ENCODE assay signal across 27 cellular contexts in genomic region chrX:110053453-110053852, GRCh38.
"Had no signal": no experiment of that assay in that cellular context is flagged by ENCODE, and none has a peak within 500 bp of the region (broad histone marks: within the 10 kb centered on the region; RNA-seq: fewer than 3 reads in every experiment).

No MANE protein-coding gene starts in this region.

- H3K36me3 ChIP-seq: suprapubic skin, thoracic aorta, thyroid gland, tibial artery, tibial nerve, transverse colon, upper lobe of right lung, uterus, vagina had no signal

- H3K9me3 ChIP-seq: stomach, suprapubic skin, testis, thoracic aorta, thyroid gland, tibial artery, tibial nerve, transverse colon, upper lobe of left lung, upper lobe of right lung, uterus, vagina had no signal

- ATAC-seq: stimulated activated effector memory CD8-positive, alpha-beta T cell treated with anti-CD3 and anti-CD28 coated beads, Interleukin-12 subunit alpha, Interleukin-12 subunit beta, amount 100 ng/mL, for 72 hours; stimulated activated memory B cell treated with anti-CD40 and anti-IgM and Interleukin-4, amounts not matched to agents 10 μg/mL and 1 μg/mL and 100 μg/mL, for 72 hours; stimulated activated naive B cell treated with anti-CD40 and anti-IgM and Interleukin-4, amounts not matched to agents 10 μg/mL and 1 μg/mL and 100 μg/mL, for 72 hours; stimulated activated naive CD8-positive, alpha-beta T cell treated with anti-CD3 and anti-CD28 coated beads, Interleukin-15, amount 100 ng/mL, for 72 hours; stimulated activated naive CD8-positive, alpha-beta T cell treated with anti-CD3 and anti-CD28 coated beads, Interleukin-15, Interleukin-2, amounts not matched to agents 100 U/mL and 50 U/mL, for 24 hours; upper lobe of right lung had no signal

- DNase-seq: stimulated activated CD4-positive, alpha-beta T cell treated with anti-CD3 and anti-CD28 coated beads, Interleukin-2, amount 100 ng/mL, for 48 hours; stimulated activated CD4-positive, alpha-beta T cell treated with anti-CD3 and anti-CD28 coated beads, Interleukin-4, amount 100 ng/mL, for 1 hour; stimulated activated CD4-positive, alpha-beta T cell treated with anti-CD3 and anti-CD28 coated beads, Interleukin-4, amount 100 ng/mL, for 24 hours; stimulated activated CD4-positive, alpha-beta T cell treated with anti-CD3 and anti-CD28 coated beads, Interleukin-4, amount 100 ng/mL, for 4 hours; stimulated activated CD8-positive, alpha-beta memory T cell treated with anti-CD3 and anti-CD28 coated beads, Interleukin-4, amount 100 ng/mL, for 48 hours; stimulated activated naive B cell treated with anti-CD40 and anti-IgM and Interleukin-4, amounts not matched to agents 10 μg/mL and 1 μg/mL and 100 μg/mL, for 72 hours; stimulated activated naive CD4-positive, alpha-beta T cell; stimulated activated naive CD4-positive, alpha-beta T cell treated with Interleukin-2 at 50 U/mL for 16 hours; stimulated activated naive CD8-positive, alpha-beta T cell treated with anti-CD3 and anti-CD28 coated beads, Interleukin-15, amount 100 ng/mL, for 72 hours; stimulated activated naive CD8-positive, alpha-beta T cell treated with anti-CD3 and anti-CD28 coated beads, Interleukin-15, Interleukin-2, amounts not matched to agents 100 U/mL and 50 U/mL, for 24 hours; stomach; substantia nigra; testis; thyroid gland; tibial artery; transverse colon; trophoblast cell; upper lobe of left lung; upper lobe of right lung; uterus had no signal

- H3K4me1 ChIP-seq: stomach, suprapubic skin, testis, thyroid gland, tibial artery, tibial nerve, transverse colon, upper lobe of left lung, upper lobe of right lung, uterus, vagina had no signal

- FAIRE-seq: urothelium cell line had no signal

- H3K4me3 ChIP-seq: stomach, suprapubic skin, testis, thoracic aorta, thyroid gland, tibial artery, tibial nerve, transverse colon, upper lobe of left lung, upper lobe of right lung, uterus, vagina had no signal

- H3K27ac ChIP-seq: stomach, suprapubic skin, testis, thoracic aorta, thyroid gland, tibial artery, tibial nerve, transverse colon, upper lobe of left lung, upper lobe of right lung, uterus, vagina had no signal

- H3K27me3 ChIP-seq: stomach, suprapubic skin, testis, thyroid gland, tibial artery, transverse colon, upper lobe of left lung, upper lobe of right lung, uterus, vagina had no signal
